Comparison of ENCODE assay signal across 19 cellular contexts in genomic region chr6:12479451-12479850, GRCh38.
DNase-seq lines count a peak whose midpoint lies in the region; ATAC-seq, FAIRE-seq and TF ChIP-seq lines count a peak whose summit lies in the region.
"Had no signal": no experiment of that assay in that cellular context is flagged by ENCODE, and none has a peak within 500 bp of the region (broad histone marks: within the 10 kb centered on the region; RNA-seq: fewer than 3 reads in every experiment).

No MANE protein-coding gene starts in this region.

- no peak for TF ChIP-seq RAD21 in IMR-90 (IDR thresholded peaks at IDR 0.05; ENCODE audit: low read length)

- TF ChIP-seq POLR2A in IMR-90 (IDR thresholded peaks at IDR 0.05; ENCODE audit: low read depth, low read length) = no peak

- H3K27ac ChIP-seq in IMR-90 (ENCODE audit: insufficient read depth, low read length) (0 out of 2 replicates have a peak overlapping the region, but pooled peaks have one; percentile 38), caudate nucleus (ENCODE audit: low read depth, low read length) (peak overlapping the region; percentile 53), osteoblast (ENCODE audit: low read depth, low read length) (no peak overlapping the region), pancreas (no peak overlapping the region)

- H3K27me3 Mint-ChIP-seq in Calu3 (ENCODE audit: unreplicated experiment) = no peaks in the 10 kb centered on the region
- H3K27me3 Mint-ChIP-seq in naive thymus-derived CD8-positive, alpha-beta T cell = peaks cover 0 to 5% (median 2%) of the 10 kb centered on the region in 5 donors

- peaks cover 2% of the 10 kb centered on the region for H3K9me3 Mint-ChIP-seq in Calu3 (ENCODE audit: low read depth, unreplicated experiment)
- H3K9me3 Mint-ChIP-seq in naive thymus-derived CD8-positive, alpha-beta T cell = no peaks in the 10 kb centered on the region
- H3K9me3 Mint-ChIP-seq: GM23338, H9 had no signal

- POLR2A ChIA-PET in IMR-90 (lab: Charles Lee; ENCODE audit: unreplicated experiment) = no interaction called here
- POLR2A ChIA-PET in naive thymus-derived CD8-positive, alpha-beta T cell (lab: Charles Lee) = no interaction called here

- peak overlapping the region; percentile 88; the same call in 1 of the 2 replicates for H4K5ac ChIP-seq in IMR-90 (ENCODE audit: low read depth, low read length)

- peak overlapping the region; percentile 85 for H2BK15ac ChIP-seq in IMR-90 (ENCODE audit: low read depth, low read length)

- peak overlapping the region; percentile 84 for H3K14ac ChIP-seq in IMR-90 (replicated peaks; ENCODE audit: low read depth, low read length)

- TF ChIP-seq CTCF in Calu3 (IDR thresholded peaks at IDR 0.05; ENCODE audit: unreplicated experiment) (no peak), IMR-90 (conservative IDR thresholded peaks at IDR 0.05; ENCODE audit: low read depth, low read length) (no peak), osteoblast (IDR thresholded peaks at IDR 0.05; ENCODE audit: extremely low read depth, low read depth, low read length) (no peak), pancreas (IDR thresholded peaks at IDR 0.05) (no peak)

- DNase-seq in Calu3 (no peak), IMR-90 (no peak), caudate nucleus (lab: John Stamatoyannopoulos, UW) (peak in 12 of 61 donors; percentile 15 to 77 (median 38)), osteoblast (ENCODE audit: insufficient read length, low spot score, missing footprints) (no peak), foreskin melanocyte (no peak), pancreas (no peak)
- DNase-seq in naive thymus-derived CD8-positive, alpha-beta T cell = no peak
- DNase-seq: 8988T; C1 segment of cervical spinal cord; CD4-positive, alpha-beta memory T cell; COR-L47; DMS153; DND-41; H9 had no signal

- intact Hi-C loops in Calu3 (cut with micrococcal nuclease; ENCODE audit: unreplicated experiment) (no loop called here), IMR-90 (cut with micrococcal nuclease) (no loop called here), pancreas (cut with DNase I) (no loop called here)

- in situ Hi-C loops in IMR-90 (cut with MboI; ENCODE audit: low sequenced_read_pairs) = no loop called here

- H3K4me1 ChIP-seq in IMR-90 (ENCODE audit: control insufficient read depth, insufficient read depth, low read length) = peaks cover 6% of the 10 kb centered on the region; the same call in 1 of the 2 replicates
- peaks cover 14% of the 10 kb centered on the region for H3K4me1 ChIP-seq in osteoblast (ENCODE audit: insufficient read depth, low read length)
- peaks cover 3 to 15% (median 12%) of the 10 kb centered on the region in 3 donors for H3K4me1 ChIP-seq in pancreas

- peak overlapping the region; percentile 61 for H3K56ac ChIP-seq in IMR-90 (ENCODE audit: extremely low read depth, insufficient read depth, low read length)

- H3K27ac Mint-ChIP-seq in Calu3 (ENCODE audit: unreplicated experiment) = peak overlapping the region; percentile 54
- no peak overlapping the region for H3K27ac Mint-ChIP-seq in naive thymus-derived CD8-positive, alpha-beta T cell
- H3K27ac Mint-ChIP-seq: CD4-positive, alpha-beta memory T cell; GM23338; H9 had no signal

- H3K9me1 ChIP-seq in IMR-90 (ENCODE audit: insufficient read depth, low read length) = no peaks in the 10 kb centered on the region

- H2AFZ ChIP-seq in IMR-90 (replicated peaks; ENCODE audit: low read length, poor library complexity) (no peak overlapping the region), osteoblast (ENCODE audit: low read length) (peak overlapping the region; percentile 48)
- H2AFZ ChIP-seq: GM23338 had no signal

- dilution Hi-C loops in IMR-90 (cut with HindIII; ENCODE audit: low sequenced_read_pairs, unreplicated experiment) = no loop called here

- ATAC-seq in IMR-90 (ENCODE audit: low read depth) = no peak
- no peak for ATAC-seq in naive thymus-derived CD8-positive, alpha-beta T cell
- no peak for ATAC-seq in GM21717 (IDR thresholded peaks at IDR 0.05; ENCODE audit: unreplicated experiment)
- no peak for ATAC-seq in pancreas
- ATAC-seq: GM23338, HCT116 had no signal

- H3K79me1 ChIP-seq in IMR-90 (ENCODE audit: low read depth in 1 of 2, low read length in 2 of 2) = no peaks in the 10 kb centered on the region

- H3K9ac ChIP-seq in IMR-90 (ENCODE audit: low read depth, low read length) = no peak overlapping the region

- FAIRE-seq in pancreas (lab: Jason Lieb, UNC) = no peak
- FAIRE-seq: GM12891, GM19239 had no signal

- H4K20me1 ChIP-seq in IMR-90 (ENCODE audit: insufficient read depth, low read length) (no peaks in the 10 kb centered on the region), osteoblast (ENCODE audit: insufficient read depth, low read length) (no peaks in the 10 kb centered on the region)

- no CpG with 5 or more reads among the region's 2 CpGs for WGBS in IMR-90 (ENCODE audit: extremely low coverage in 2 of 2, insufficient read length in 1 of 2), 2 experiments
- WGBS in pancreas, 2 donors = 97 to 98% methylated on average over 2 of the region's 2 CpGs

- CTCF ChIA-PET in Calu3 (lab: Charles Lee) = no interaction called here
- CTCF ChIA-PET in IMR-90 (lab: Yijun Ruan, JAX) = no interaction called here

- peak overlapping the region; percentile 76; the same call in 1 of the 2 replicates for H3K23ac ChIP-seq in IMR-90 (ENCODE audit: low read depth, low read length)

- H3K4me2 ChIP-seq in IMR-90 (ENCODE audit: low read depth, low read length) = no peak overlapping the region
- no peak overlapping the region for H3K4me2 ChIP-seq in osteoblast (ENCODE audit: insufficient read depth, low read length)
- H3K4me2 ChIP-seq: GM23338 had no signal

- H2BK20ac ChIP-seq in IMR-90 (ENCODE audit: low read depth, low read length) = peak overlapping the region; percentile 82

- H3K4me1 Mint-ChIP-seq in Calu3 (ENCODE audit: low read depth, unreplicated experiment) = peaks cover 27% of the 10 kb centered on the region
- H3K4me1 Mint-ChIP-seq in naive thymus-derived CD8-positive, alpha-beta T cell = peaks cover 0 to 16% (median 8%) of the 10 kb centered on the region in 4 donors

- BruUV-seq in Calu3 (replicated peaks; lab: Mats Ljungman, UMichigan) (no TSS peak), IMR-90 (replicated peaks; lab: Mats Ljungman, UMichigan) (no TSS peak)

- H2BK120ac ChIP-seq in IMR-90 (ENCODE audit: low read depth, low read length) = peak overlapping the region; percentile 93

- H4K91ac ChIP-seq in IMR-90 (ENCODE audit: insufficient read depth, low read depth, low read length) = peak overlapping the region; percentile 70

- H3K9me3 ChIP-seq in IMR-90 (ENCODE audit: control insufficient read depth, insufficient read depth, low read length) (no peaks in the 10 kb centered on the region), osteoblast (ENCODE audit: low read depth, low read length) (no peaks in the 10 kb centered on the region), pancreas (no peaks in the 10 kb centered on the region)

- no peaks in the 10 kb centered on the region for H3K36me3 ChIP-seq in IMR-90 (ENCODE audit: control insufficient read depth, insufficient read depth, low read length)
- H3K36me3 ChIP-seq in osteoblast (ENCODE audit: insufficient read depth, low read length) = no peaks in the 10 kb centered on the region
- no peaks in the 10 kb centered on the region for H3K36me3 ChIP-seq in pancreas

- peak overlapping the region; percentile 53 for H3K18ac ChIP-seq in IMR-90 (ENCODE audit: low read depth, low read length)

- no peak overlapping the region for H2AK9ac ChIP-seq in IMR-90 (replicated peaks; ENCODE audit: low read depth, low read length, poor library complexity)

- H3K4me3 Mint-ChIP-seq in Calu3 (ENCODE audit: low read depth, unreplicated experiment) = no peak overlapping the region
- H3K4me3 Mint-ChIP-seq in naive thymus-derived CD8-positive, alpha-beta T cell = no peak overlapping the region
- H3K4me3 Mint-ChIP-seq: CD4-positive, alpha-beta memory T cell; GM23338; H9 had no signal

- peak overlapping the region; percentile 3 for H2BK5ac ChIP-seq in IMR-90 (ENCODE audit: low read depth, low read length, poor library complexity, severe bottlenecking)

- no peaks in the 10 kb centered on the region for H3K27me3 ChIP-seq in IMR-90 (ENCODE audit: control insufficient read depth, insufficient read depth, low read length)
- H3K27me3 ChIP-seq in osteoblast (ENCODE audit: insufficient read depth, low read length) = no peaks in the 10 kb centered on the region
- no peaks in the 10 kb centered on the region for H3K27me3 ChIP-seq in pancreas

- peak overlapping the region; percentile 87 for H3K4ac ChIP-seq in IMR-90 (ENCODE audit: low read depth, low read length)

- peak overlapping the region; percentile 59 for H2AK5ac ChIP-seq in IMR-90 (ENCODE audit: low read depth, low read length)

- H3K4me3 ChIP-seq in IMR-90 (ENCODE audit: insufficient read depth, low read depth, low read length) (no peak overlapping the region), osteoblast (ENCODE audit: insufficient read depth, low read length) (no peak overlapping the region), pancreas (no peak overlapping the region)
- H3K4me3 ChIP-seq: GM23338 had no signal

- no peaks in the 10 kb centered on the region for H3K79me2 ChIP-seq in osteoblast (ENCODE audit: insufficient read depth, low read length)

- peak overlapping the region; percentile 55 to 71; a peak in 3 of 4 replicates for H4K8ac ChIP-seq in IMR-90 (ENCODE audit: low read depth in 2 of 2, low read length in 2 of 2)

- peaks cover 4% of the 10 kb centered on the region for H3K36me3 Mint-ChIP-seq in Calu3 (ENCODE audit: insufficient read depth, unreplicated experiment)
- H3K36me3 Mint-ChIP-seq in naive thymus-derived CD8-positive, alpha-beta T cell = peaks cover 0 to 5% (median 0%) of the 10 kb centered on the region in 3 donors
- H3K36me3 Mint-ChIP-seq: CD4-positive, alpha-beta memory T cell had no signal

TF ChIP-seq in IMR-90, 13 proteins besides CTCF, POLR2A, EP300 and RAD21 (continues in another document):
- no peak for TF ChIP-seq CEBPB (IDR thresholded peaks at IDR 0.05; ENCODE audit: low read depth, low read length)
- TF ChIP-seq USF2 (IDR thresholded peaks at IDR 0.05; ENCODE audit: low read depth, low read length) = no peak
- no peak for TF ChIP-seq SMC3 (IDR thresholded peaks at IDR 0.05; ENCODE audit: low read depth, low read length)
- no peak for TF ChIP-seq CHD1 (IDR thresholded peaks at IDR 0.05; ENCODE audit: low read depth, low read length)
- TF ChIP-seq MAZ (IDR thresholded peaks at IDR 0.05; ENCODE audit: borderline replicate concordance, low read depth, low read length) = no peak
- no peak for TF ChIP-seq BHLHE40 (IDR thresholded peaks at IDR 0.05; ENCODE audit: low read depth, low read length)
- TF ChIP-seq RCOR1 (IDR thresholded peaks at IDR 0.05; ENCODE audit: insufficient replicate concordance, low read length) = no peak
- TF ChIP-seq RFX5 (IDR thresholded peaks at IDR 0.05; ENCODE audit: low read depth, low read length) = no peak
- no peak for TF ChIP-seq MXI1 (IDR thresholded peaks at IDR 0.05; ENCODE audit: borderline replicate concordance, low read depth, low read length)

Comparison
In these comparisons a context has a peak if more than half of its experiments do, and no peak if none do; other contexts are left out.
1. H3K27ac ChIP-seq: peak in IMR-90 (single experiment) and caudate nucleus (single experiment); none in osteoblast (single experiment) and pancreas (0 of 4).